ENCODE assay signal across 2 cellular contexts in the genomic region with DNA sequence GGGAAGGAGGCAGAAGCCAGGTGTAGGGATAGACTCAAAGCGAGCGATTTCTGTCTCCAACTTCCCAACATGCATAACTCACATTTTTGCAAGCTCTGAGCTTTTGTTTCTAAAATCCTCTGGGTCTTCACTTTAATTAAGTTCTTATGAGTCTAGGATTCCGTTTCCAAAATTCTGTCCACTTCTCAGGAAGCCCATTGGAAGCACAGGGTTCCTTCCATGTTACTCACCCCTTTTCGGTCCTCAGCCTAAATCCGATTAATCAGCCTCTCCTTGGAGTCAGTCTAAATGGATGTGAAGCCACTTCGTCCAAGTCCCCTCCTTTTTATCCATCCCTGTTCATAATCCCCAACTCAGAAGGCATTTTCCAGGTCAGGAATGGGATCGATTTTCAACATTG.
TF ChIP-seq lines count a peak whose summit lies in the region.

No MANE protein-coding gene starts in this region.

TF ChIP-seq in WTC11, 78 proteins besides CTCF, POLR2A, EP300 and RAD21 (continued from another document):
- TF ChIP-seq, protein P1, sequence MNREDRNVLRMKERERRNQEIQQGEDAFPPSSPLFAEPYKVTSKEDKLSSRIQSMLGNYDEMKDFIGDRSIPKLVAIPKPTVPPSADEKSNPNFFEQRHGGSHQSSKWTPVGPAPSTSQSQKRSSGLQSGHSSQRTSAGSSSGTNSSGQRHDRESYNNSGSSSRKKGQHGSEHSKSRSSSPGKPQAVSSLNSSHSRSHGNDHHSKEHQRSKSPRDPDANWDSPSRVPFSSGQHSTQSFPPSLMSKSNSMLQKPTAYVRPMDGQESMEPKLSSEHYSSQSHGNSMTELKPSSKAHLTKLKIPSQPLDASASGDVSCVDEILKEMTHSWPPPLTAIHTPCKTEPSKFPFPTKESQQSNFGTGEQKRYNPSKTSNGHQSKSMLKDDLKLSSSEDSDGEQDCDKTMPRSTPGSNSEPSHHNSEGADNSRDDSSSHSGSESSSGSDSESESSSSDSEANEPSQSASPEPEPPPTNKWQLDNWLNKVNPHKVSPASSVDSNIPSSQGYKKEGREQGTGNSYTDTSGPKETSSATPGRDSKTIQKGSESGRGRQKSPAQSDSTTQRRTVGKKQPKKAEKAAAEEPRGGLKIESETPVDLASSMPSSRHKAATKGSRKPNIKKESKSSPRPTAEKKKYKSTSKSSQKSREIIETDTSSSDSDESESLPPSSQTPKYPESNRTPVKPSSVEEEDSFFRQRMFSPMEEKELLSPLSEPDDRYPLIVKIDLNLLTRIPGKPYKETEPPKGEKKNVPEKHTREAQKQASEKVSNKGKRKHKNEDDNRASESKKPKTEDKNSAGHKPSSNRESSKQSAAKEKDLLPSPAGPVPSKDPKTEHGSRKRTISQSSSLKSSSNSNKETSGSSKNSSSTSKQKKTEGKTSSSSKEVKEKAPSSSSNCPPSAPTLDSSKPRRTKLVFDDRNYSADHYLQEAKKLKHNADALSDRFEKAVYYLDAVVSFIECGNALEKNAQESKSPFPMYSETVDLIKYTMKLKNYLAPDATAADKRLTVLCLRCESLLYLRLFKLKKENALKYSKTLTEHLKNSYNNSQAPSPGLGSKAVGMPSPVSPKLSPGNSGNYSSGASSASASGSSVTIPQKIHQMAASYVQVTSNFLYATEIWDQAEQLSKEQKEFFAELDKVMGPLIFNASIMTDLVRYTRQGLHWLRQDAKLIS (CRISPR knock-in tag; IDR thresholded peaks at IDR 0.05; ENCODE audit: borderline replicate concordance) = no peak
- TF ChIP-seq ZNF232 (CRISPR knock-in tag; IDR thresholded peaks at IDR 0.05) (no peak), ATF1 (CRISPR knock-in tag; IDR thresholded peaks at IDR 0.05) (no peak), MXD4 (CRISPR knock-in tag; IDR thresholded peaks at IDR 0.05; ENCODE audit: borderline replicate concordance) (no peak), ZMAT4 (CRISPR knock-in tag; IDR thresholded peaks at IDR 0.05) (no peak)

TF ChIP-seq in HEK293T, 16 proteins besides CTCF, POLR2A, EP300 and RAD21 (continued from another document):
- no peak for TF ChIP-seq ZNF384 (IDR thresholded peaks at IDR 0.05)
- TF ChIP-seq ELF4 (IDR thresholded peaks at IDR 0.05) = no peak
- TF ChIP-seq FOXA1 (IDR thresholded peaks at IDR 0.05) = no peak
- no peak for TF ChIP-seq BHLHE40 (IDR thresholded peaks at IDR 0.05; ENCODE audit: borderline replicate concordance)
- TF ChIP-seq L3MBTL2 (conservative IDR thresholded peaks at IDR 0.05) = no peak
- TF ChIP-seq NFRKB (IDR thresholded peaks at IDR 0.05) = no peak
- no peak for TF ChIP-seq SP1 (IDR thresholded peaks at IDR 0.05)
- TF ChIP-seq HDGF (IDR thresholded peaks at IDR 0.05; ENCODE audit: borderline replicate concordance) = no peak
- no peak for TF ChIP-seq CTBP1 (IDR thresholded peaks at IDR 0.05; ENCODE audit: borderline replicate concordance)
